In the genomic region with DNA sequence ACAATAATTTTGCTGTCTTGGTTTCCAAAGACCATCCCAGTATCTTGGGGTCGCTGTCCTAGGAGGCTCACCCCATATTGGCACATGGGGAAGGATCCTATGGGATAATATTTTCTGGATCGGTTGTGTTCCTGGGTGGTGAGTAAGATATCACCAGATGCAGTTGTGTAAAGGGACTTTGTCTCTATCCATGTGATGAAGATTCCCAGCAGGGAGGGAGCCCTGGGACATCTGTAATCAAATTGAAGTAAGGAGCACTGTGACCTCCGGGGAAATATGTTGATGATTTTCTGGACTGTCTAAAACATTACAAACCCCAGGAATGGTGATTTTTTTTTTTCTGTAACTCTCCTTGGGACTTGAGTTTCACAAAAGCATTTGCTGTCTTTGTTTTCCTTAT, we compare ENCODE assay signal across 32 cellular contexts. TPM values are rescaled to one million over a fixed set of nuclear protein-coding genes. Genes with fewer than 3 reads are reported as not detected.
"Had no signal": no experiment of that assay in that cellular context is flagged by ENCODE, and none has a peak within 500 bp of the region (broad histone marks: within the 10 kb centered on the region; RNA-seq: fewer than 3 reads in every experiment).

No MANE protein-coding gene starts in this region.

- H3K9me3 Mint-ChIP-seq: activated T-cell treated with anti-CD3 and anti-CD28 coated beads, Interleukin-2, amount 50 U/mL, for 24 hours; activated T-helper 1 cell treated with anti-CD3 and anti-CD28 coated beads, Interleukin-12 subunit alpha, Interleukin-12 subunit beta, Interleukin-2, Interleukin-4 antibody, amounts not matched to agents 30 ng/mL and 10 ng/mL and 1 ng/mL, durations not matched to agents 14 hours and 24 hours and 36 hours; brain had no signal

- H3K27ac ChIP-seq: KMS-11, Peyer's patch, SJSA1, VCaP had no signal

- H3K36me3 Mint-ChIP-seq: activated naive CD4-positive, alpha-beta T cell treated with anti-CD3 and anti-CD28 coated beads, Interleukin-2, amount 50 U/mL, for 72 hours; brain had no signal

- H3K4me3 Mint-ChIP-seq: activated CD4-positive, alpha-beta T cell treated with anti-CD3 and anti-CD28 coated beads for 36 hours; activated CD8-positive, alpha-beta T cell treated with anti-CD3 and anti-CD28 coated beads, Interleukin-2, amount 10 ng/mL, durations not matched to agents 7 days and 5 days; activated naive CD8-positive, alpha-beta T cell treated with anti-CD3 and anti-CD28 coated beads, Interleukin-2, amount 50 U/mL, for 24 hours; activated T-cell treated with anti-CD3 and anti-CD28 coated beads, Interleukin-2, amount 50 U/mL, for 24 hours; activated T-helper 1 cell treated with anti-CD3 and anti-CD28 coated beads, Interleukin-12 subunit alpha, Interleukin-12 subunit beta, Interleukin-2, Interleukin-4 antibody, amounts not matched to agents 30 ng/mL and 10 ng/mL and 1 ng/mL, durations not matched to agents 14 hours and 24 hours and 36 hours; brain; central memory CD8-positive, alpha-beta T cell; T-helper 17 cell had no signal

- H3K4me1 Mint-ChIP-seq: activated CD4-positive, alpha-beta T cell treated with anti-CD3 and anti-CD28 coated beads for 36 hours; activated naive CD8-positive, alpha-beta T cell treated with anti-CD3 and anti-CD28 coated beads, Interleukin-2, amount 50 U/mL, for 24 hours; central memory CD8-positive, alpha-beta T cell; T-helper 17 cell had no signal

- H3K27ac Mint-ChIP-seq: activated CD4-positive, alpha-beta T cell treated with anti-CD3 and anti-CD28 coated beads for 36 hours; activated CD8-positive, alpha-beta T cell treated with anti-CD3 and anti-CD28 coated beads, Interleukin-2, amount 10 ng/mL, durations not matched to agents 7 days and 5 days; activated naive CD4-positive, alpha-beta T cell treated with anti-CD3 and anti-CD28 coated beads, Interleukin-2, amount 50 U/mL, for 72 hours; activated naive CD8-positive, alpha-beta T cell treated with anti-CD3 and anti-CD28 coated beads, Interleukin-2, amount 50 U/mL, for 24 hours; activated T-cell treated with anti-CD3 and anti-CD28 coated beads, Interleukin-2, amount 50 U/mL, for 24 hours; activated T-helper 1 cell treated with anti-CD3 and anti-CD28 coated beads, Interleukin-12 subunit alpha, Interleukin-12 subunit beta, Interleukin-2, Interleukin-4 antibody, amounts not matched to agents 30 ng/mL and 10 ng/mL and 1 ng/mL, durations not matched to agents 14 hours and 24 hours and 36 hours; brain; T-helper 17 cell had no signal

- H3K27me3 ChIP-seq: MG63, Peyer's patch, SJSA1 had no signal

- H3K4me2 ChIP-seq: KMS-11 had no signal

- H3K4me1 ChIP-seq: Peyer's patch had no signal

- H3K36me3 ChIP-seq: MG63, Peyer's patch, SJSA1 had no signal

- H3K9me3 ChIP-seq: MG63, Peyer's patch, SJSA1 had no signal

- H3K27me3 Mint-ChIP-seq: activated CD4-positive, alpha-beta T cell treated with anti-CD3 and anti-CD28 coated beads for 36 hours; activated naive CD8-positive, alpha-beta T cell treated with anti-CD3 and anti-CD28 coated beads, Interleukin-2, amount 50 U/mL, for 24 hours; activated T-cell treated with anti-CD3 and anti-CD28 coated beads, Interleukin-2, amount 50 U/mL, for 24 hours; brain; central memory CD8-positive, alpha-beta T cell; T-helper 17 cell had no signal

- H3K9ac ChIP-seq: KMS-11 had no signal

- H3K4me3 ChIP-seq: MG63, Peyer's patch, SJSA1 had no signal

- DNase-seq: activated CD4-positive, alpha-beta T cell treated with anti-CD3 and anti-CD28 coated beads for 36 hours; activated CD4-positive, alpha-beta T cell treated with anti-CD3 and anti-CD28 coated beads, Interleukin-2, amount 50 U/mL, for 1 hour; activated CD8-positive, alpha-beta memory T cell treated with anti-CD3 and anti-CD28 coated beads, Interleukin-2, amount 50 U/mL, for 48 hours; activated CD8-positive, alpha-beta T cell treated with anti-CD3 and anti-CD28 coated beads, Interleukin-2, amount 10 ng/mL, durations not matched to agents 7 days and 5 days; activated effector memory CD4-positive, alpha-beta T cell treated with Interleukin-2 at 50 U/mL for 16 hours; activated naive CD4-positive, alpha-beta T cell; activated naive CD8-positive, alpha-beta T cell treated with anti-CD3 and anti-CD28 coated beads, Interleukin-2, amount 50 U/mL, for 24 hours; activated T-cell treated with anti-CD3 and anti-CD28 coated beads, Interleukin-2, amount 50 U/mL, for 24 hours; amygdala; MG63; NCI-H1092 treated with DMSO at 0.1 percent for 48 hours; NCI-H1417 treated with DMSO at 0.1 percent for 48 hours; NCI-H1694; NCI-H2029; NCI-H2107; NCI-H2171 treated with DMSO at 0.1 percent for 48 hours; NCI-H226; NCI-H526 treated with DMSO at 0.1 percent for 48 hours; NCI-H82; Peyer's patch; SHP77; T-helper 17 cell; T-helper 9 cell had no signal

RNA-seq across cellular contexts. Expression of gene LRTM1, which starts 36.2 kb away (rescaled TPM):
- total RNA-seq: activated CD4-positive, alpha-beta T cell treated with anti-CD3 and anti-CD28 coated beads for 36 hours; activated CD8-positive, alpha-beta T cell treated with anti-CD3 and anti-CD28 coated beads, Interleukin-2, amount 10 ng/mL, durations not matched to agents 7 days and 5 days; activated naive CD4-positive, alpha-beta T cell treated with anti-CD3 and anti-CD28 coated beads, Interleukin-2, amount 50 U/mL, for 72 hours; activated T-helper 1 cell treated with anti-CD3 and anti-CD28 coated beads, Interleukin-12 subunit alpha, Interleukin-12 subunit beta, Interleukin-2, Interleukin-4 antibody, amounts not matched to agents 30 ng/mL and 10 ng/mL and 1 ng/mL, durations not matched to agents 14 hours and 24 hours and 36 hours; astrocyte; NCI-H460; Peyer's patch; SJSA1; T-helper 17 cell had no signal
